17 cellular contexts compared by ENCODE assay signal in genomic region chr5:126265917-126266316, GRCh38.
DNase-seq lines count a peak whose midpoint lies in the region; ATAC-seq and TF ChIP-seq lines count a peak whose summit lies in the region.
"Had no signal": no experiment of that assay in that cellular context is flagged by ENCODE, and none has a peak within 500 bp of the region (broad histone marks: within the 10 kb centered on the region; RNA-seq: fewer than 3 reads in every experiment).

No MANE protein-coding gene starts in this region.

- BruUV-seq in mammary epithelial cell (replicated peaks; lab: Mats Ljungman, UMichigan) (no TSS peak), MCF 10A (replicated peaks; lab: Mats Ljungman, UMichigan) (no TSS peak)

- CTCF ChIA-PET in mammary epithelial cell (lab: Charles Lee; ENCODE audit: low non-redundant PET), result no interaction called here
- CTCF ChIA-PET in MCF 10A (lab: Yijun Ruan, JAX), result interaction anchor here (0.6 to 0.7 kb wide), 2 partner anchors 12 to 1719 kb away, joined by 3 read pairs; no protein-coding TSS in a partner anchor

- H3K9me3 Mint-ChIP-seq in MCF 10A (ENCODE audit: unreplicated experiment), result no peaks in the 10 kb centered on the region
- H3K9me3 Mint-ChIP-seq in stimulated activated memory B cell treated with anti-CD40 and anti-IgM and Interleukin-4, amounts not matched to agents 10 μg/mL and 1 μg/mL and 100 μg/mL, for 72 hours, result no peaks in the 10 kb centered on the region
- H3K9me3 Mint-ChIP-seq: CD4-positive, alpha-beta T cell had no signal

- dilution Hi-C loops in mammary epithelial cell (cut with HindIII; ENCODE audit: low sequenced_read_pairs), result no loop called here

- no peak overlapping the region for H4K8ac ChIP-seq in neuronal stem cell (ENCODE audit: low read depth, low read length)

- H3K14ac ChIP-seq in neuronal stem cell (ENCODE audit: low read length), result peak overlapping the region; percentile 32

- DNase-seq in mammary epithelial cell (peak; percentile 17), MCF 10A (ENCODE audit: unreplicated experiment) (no peak), epithelial cell of esophagus (ENCODE audit: low read depth) (peak; percentile 18), neuronal stem cell (ENCODE audit: low spot score) (no peak), NCI-H128 (lab: John Stamatoyannopoulos, UW; ENCODE audit: unreplicated experiment) (no peak)
- DNase-seq: AML-193; Caco-2; CD4-positive, alpha-beta T cell; H7 had no signal

- H3K4ac ChIP-seq in neuronal stem cell (ENCODE audit: low read length), result no peak overlapping the region

- H3K4me1 Mint-ChIP-seq in MCF 10A (ENCODE audit: insufficient read depth, unreplicated experiment), result no peaks in the 10 kb centered on the region
- H3K4me1 Mint-ChIP-seq in stimulated activated memory B cell treated with anti-CD40 and anti-IgM and Interleukin-4, amounts not matched to agents 10 μg/mL and 1 μg/mL and 100 μg/mL, for 72 hours, result peaks cover 5% of the 10 kb centered on the region

- H4K91ac ChIP-seq in neuronal stem cell (ENCODE audit: low read depth, low read length, poor library complexity), result no peak overlapping the region

- H3K18ac ChIP-seq in neuronal stem cell (ENCODE audit: low read length), result peak overlapping the region; percentile 65

- peak overlapping the region; percentile 67 for H2AFZ ChIP-seq in mammary epithelial cell (ENCODE audit: low read depth, low read length)
- no peak overlapping the region for H2AFZ ChIP-seq in neuronal stem cell (ENCODE audit: low read length)
- H2AFZ ChIP-seq: GM23338 had no signal

- H3K36me3 ChIP-seq in mammary epithelial cell (ENCODE audit: insufficient read depth, low read length), result no peaks in the 10 kb centered on the region
- H3K36me3 ChIP-seq in neuronal stem cell (replicated peaks in 1 of 2; ENCODE audit: control insufficient read depth in 2 of 2, insufficient read depth in 2 of 2, low read length in 2 of 2), result no peaks in the 10 kb centered on the region

- H2BK5ac ChIP-seq in neuronal stem cell (ENCODE audit: low read length), result no peak overlapping the region

- H3K9ac ChIP-seq in mammary epithelial cell (ENCODE audit: insufficient read depth, low read length), result no peak overlapping the region
- H3K9ac ChIP-seq in neuronal stem cell (ENCODE audit: low read depth, low read length, poor library complexity), result no peak overlapping the region

- no peak overlapping the region for H3K27ac Mint-ChIP-seq in MCF 10A (ENCODE audit: low read depth, unreplicated experiment)
- no peak overlapping the region for H3K27ac Mint-ChIP-seq in stimulated activated memory B cell treated with anti-CD40 and anti-IgM and Interleukin-4, amounts not matched to agents 10 μg/mL and 1 μg/mL and 100 μg/mL, for 72 hours
- H3K27ac Mint-ChIP-seq: CD4-positive, alpha-beta T cell; GM23338 had no signal

- no peaks in the 10 kb centered on the region for H4K20me1 ChIP-seq in mammary epithelial cell (ENCODE audit: insufficient read depth, low read length)

- H2AK5ac ChIP-seq in neuronal stem cell (ENCODE audit: low read depth, low read length), result peak overlapping the region; percentile 47

- H3K36me3 Mint-ChIP-seq in MCF 10A (ENCODE audit: insufficient read depth, unreplicated experiment), result no peaks in the 10 kb centered on the region
- H3K36me3 Mint-ChIP-seq in stimulated activated memory B cell treated with anti-CD40 and anti-IgM and Interleukin-4, amounts not matched to agents 10 μg/mL and 1 μg/mL and 100 μg/mL, for 72 hours, result no peaks in the 10 kb centered on the region

- in situ Hi-C loops in mammary epithelial cell (cut with MboI; ENCODE audit: low sequenced_read_pairs in 2 of 2), result no loop called here

- intact Hi-C loops in mammary epithelial cell (cut with micrococcal nuclease) (no loop called here), MCF 10A (cut with micrococcal nuclease) (no loop called here)

- H2BK120ac ChIP-seq in neuronal stem cell (ENCODE audit: low read depth, low read length), result no peak overlapping the region

- H3K27ac ChIP-seq in mammary epithelial cell (ENCODE audit: insufficient read depth, low read depth, low read length) (no peak overlapping the region), neuronal stem cell (replicated peaks; ENCODE audit: low read length) (no peak overlapping the region)
- H3K27ac ChIP-seq: 22Rv1, A549, C4-2B had no signal

- H3K4me3 ChIP-seq in mammary epithelial cell (replicated peaks in 1 of 3; ENCODE audit: insufficient read depth in 1 of 3, low read depth in 2 of 3, low read length in 3 of 3), result no peak overlapping the region
- no peak overlapping the region for H3K4me3 ChIP-seq in epithelial cell of esophagus (ENCODE audit: low read length)
- H3K4me3 ChIP-seq in neuronal stem cell (ENCODE audit: low read length in 2 of 2), result no peak overlapping the region
- H3K4me3 ChIP-seq: A549, GM23338 had no signal

- peak overlapping the region; percentile 16 for H2BK15ac ChIP-seq in neuronal stem cell (ENCODE audit: low read length)

- no peaks in the 10 kb centered on the region for H3K79me2 ChIP-seq in mammary epithelial cell (ENCODE audit: insufficient read depth, low read length)

- H3K27me3 Mint-ChIP-seq in MCF 10A (ENCODE audit: insufficient read depth, unreplicated experiment), result no peaks in the 10 kb centered on the region
- H3K27me3 Mint-ChIP-seq in stimulated activated memory B cell treated with anti-CD40 and anti-IgM and Interleukin-4, amounts not matched to agents 10 μg/mL and 1 μg/mL and 100 μg/mL, for 72 hours, result no peaks in the 10 kb centered on the region
- H3K27me3 Mint-ChIP-seq: CD4-positive, alpha-beta T cell had no signal

- H3K4me3 Mint-ChIP-seq in MCF 10A (ENCODE audit: unreplicated experiment), result no peak overlapping the region
- H3K4me3 Mint-ChIP-seq in stimulated activated memory B cell treated with anti-CD40 and anti-IgM and Interleukin-4, amounts not matched to agents 10 μg/mL and 1 μg/mL and 100 μg/mL, for 72 hours, result no peak overlapping the region
- H3K4me3 Mint-ChIP-seq: CD4-positive, alpha-beta T cell; GM23338 had no signal

- POLR2A ChIA-PET in MCF 10A (lab: Yijun Ruan, JAX), result no interaction called here

- H2BK12ac ChIP-seq in neuronal stem cell (ENCODE audit: low read length), result peak overlapping the region; percentile 11

- H3K9me3 ChIP-seq in mammary epithelial cell (replicated peaks; ENCODE audit: insufficient read depth, low read length), result no peaks in the 10 kb centered on the region
- H3K9me3 ChIP-seq in neuronal stem cell (replicated peaks in 1 of 2; ENCODE audit: control insufficient read depth in 2 of 2, insufficient read depth in 1 of 2, low read depth in 1 of 2, low read length in 2 of 2), result peaks cover 3 to 13% of the 10 kb centered on the region in 2 donors
- H3K9me3 ChIP-seq: A549, Caco-2 had no signal

- no peaks in the 10 kb centered on the region for H3K79me1 ChIP-seq in neuronal stem cell (ENCODE audit: low read depth, low read length)

- WGBS in mammary epithelial cell (ENCODE audit: low coverage, missing lambda C conversion rate), result 10% methylated on average over 2 of the region's 4 CpGs
- WGBS in neuronal stem cell (ENCODE audit: extremely low coverage in 2 of 2, insufficient read length in 2 of 2, insufficient replicate concordance in 1 of 2), 2 donors, result no CpG with 5 or more reads among the region's 4 CpGs

- H3K27me3 ChIP-seq in mammary epithelial cell (ENCODE audit: insufficient read depth, low read length), result no peaks in the 10 kb centered on the region
- no peaks in the 10 kb centered on the region for H3K27me3 ChIP-seq in neuronal stem cell (ENCODE audit: control insufficient read depth in 3 of 3, insufficient read depth in 3 of 3, low read depth in 1 of 3, low read length in 3 of 3)

- TF ChIP-seq CTCF in mammary epithelial cell (conservative IDR thresholded peaks at IDR 0.05 in 1 of 2, IDR thresholded peaks at IDR 0.05 in 1 of 2; ENCODE audit: extremely low read depth in 1 of 2, insufficient read depth in 1 of 2, low read depth in 1 of 2, low read length in 2 of 2) (no peak), MCF 10A (IDR thresholded peaks at IDR 0.05; ENCODE audit: unreplicated experiment) (no peak), epithelial cell of esophagus (IDR thresholded peaks at IDR 0.05; ENCODE audit: insufficient read depth, low read depth, low read length, missing control alignments) (no peak)

- ATAC-seq in stimulated activated memory B cell treated with anti-CD40 and anti-IgM and Interleukin-4, amounts not matched to agents 10 μg/mL and 1 μg/mL and 100 μg/mL, for 72 hours, result peak; percentile 42
- no peak for ATAC-seq in HG03521 (IDR thresholded peaks at IDR 0.05; ENCODE audit: unreplicated experiment)
- ATAC-seq in GM21367 (IDR thresholded peaks at IDR 0.05; ENCODE audit: unreplicated experiment), result no peak
- ATAC-seq: A549, GM23338, HCT116 had no signal

- H3K23ac ChIP-seq in neuronal stem cell (ENCODE audit: low read depth, low read length, poor library complexity), result peak overlapping the region; percentile 9

- H3K4me2 ChIP-seq in mammary epithelial cell (ENCODE audit: insufficient read depth, low read depth, low read length) (peak overlapping the region; percentile 17), neuronal stem cell (ENCODE audit: insufficient read depth, low read length, poor library complexity, severe bottlenecking) (no peak overlapping the region)
- H3K4me2 ChIP-seq: A549, GM23338 had no signal

- H3K4me1 ChIP-seq in mammary epithelial cell (ENCODE audit: insufficient read depth, low read length) (peaks cover 4% of the 10 kb centered on the region), neuronal stem cell (ENCODE audit: control insufficient read depth in 2 of 2, insufficient read depth in 1 of 2, low read depth in 1 of 2, low read length in 2 of 2) (peaks cover 0 to 2% of the 10 kb centered on the region in 2 donors)
- H3K4me1 ChIP-seq: A549, Caco-2 had no signal

Comparison
In these comparisons a context has a peak if more than half of its experiments do, and no peak if none do; other contexts are left out.
1. DNase-seq: peak in mammary epithelial cell (single experiment) and epithelial cell of esophagus (single experiment); none in MCF 10A (single experiment), neuronal stem cell (single experiment) and NCI-H128 (single experiment).